ENCODE assay signal across 21 cellular contexts in the genomic region with DNA sequence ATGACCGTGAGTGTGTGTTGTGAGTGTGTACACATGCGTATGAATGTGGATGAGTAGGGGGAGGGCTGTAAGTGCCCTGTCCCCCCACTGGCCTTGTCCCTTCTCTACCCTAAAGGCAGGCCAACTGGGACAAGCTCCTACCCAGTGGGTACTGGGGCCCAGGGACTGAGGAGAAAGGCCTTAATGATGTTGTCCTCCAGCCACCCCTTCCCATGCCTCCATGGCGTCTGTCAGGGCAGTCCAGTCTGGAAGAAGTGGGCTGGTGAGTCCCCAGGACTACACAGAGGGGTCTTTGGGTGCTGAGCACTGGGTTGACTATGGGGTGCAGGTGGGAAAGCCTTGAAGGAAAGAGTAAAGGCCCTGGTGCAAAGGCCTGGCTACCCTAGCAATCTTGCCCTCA. TPM values are rescaled to one million over a fixed set of nuclear protein-coding genes. Genes with fewer than 3 reads are reported as not detected.
A peak's percentile ranks its signal among the peaks of the same experiment; 100 is the strongest.
DNase-seq lines count a peak whose midpoint lies in the region; ATAC-seq, FAIRE-seq and TF ChIP-seq lines count a peak whose summit lies in the region.
"Had no signal": no experiment of that assay in that cellular context is flagged by ENCODE, and none has a peak within 500 bp of the region (broad histone marks: within the 10 kb centered on the region; RNA-seq: fewer than 3 reads in every experiment).

No MANE protein-coding gene starts in this region.

- no peak overlapping the region; the same call in 1 of the 2 replicates for H2AFZ ChIP-seq in OCI-LY7 (ENCODE audit: low read length)

- H3K4me3 ChIP-seq in HEK293 (ENCODE audit: low read depth, low read length) (no peak overlapping the region), OCI-LY7 (ENCODE audit: low read depth, low read length, poor library complexity, severe bottlenecking) (peak overlapping the region; percentile 78), kidney (ENCODE audit: low read length in 2 of 2) (no peak overlapping the region)
- H3K4me3 ChIP-seq: A549, SJCRH30 had no signal

- no peaks in the 10 kb centered on the region for H3K4me1 ChIP-seq in HEK293 (ENCODE audit: control insufficient read depth, insufficient read depth, low read length)
- H3K4me1 ChIP-seq in OCI-LY7 (ENCODE audit: insufficient read depth, low read length, poor library complexity, severe bottlenecking): peaks cover 31% of the 10 kb centered on the region
- peaks cover 0 to 4% of the 10 kb centered on the region in 2 donors for H3K4me1 ChIP-seq in kidney (ENCODE audit: control insufficient read depth in 1 of 2, insufficient read depth in 1 of 2, low read depth in 1 of 2, low read length in 2 of 2)
- H3K4me1 ChIP-seq: A549, SJCRH30 had no signal

- TF ChIP-seq CTCF in HEK293 (tag by site-specific recombination; IDR thresholded peaks at IDR 0.05): no peak
- no peak for TF ChIP-seq CTCF in OCI-LY7 (conservative IDR thresholded peaks at IDR 0.05; ENCODE audit: low read length)
- TF ChIP-seq CTCF in kidney (IDR thresholded peaks at IDR 0.05; ENCODE audit: borderline replicate concordance, extremely low read depth, insufficient read depth): no peak
- TF ChIP-seq CTCF in omental fat pad (IDR thresholded peaks at IDR 0.05): no peak

- H4K20me1 ChIP-seq in OCI-LY7 (ENCODE audit: insufficient read depth, low read length): no peaks in the 10 kb centered on the region

- no peak overlapping the region for H3K9ac ChIP-seq in kidney (ENCODE audit: low read length in 2 of 2)

- H3K4me2 ChIP-seq in OCI-LY7 (ENCODE audit: low read length): peak overlapping the region; percentile 84
- H3K4me2 ChIP-seq: A549 had no signal

- no peak for FAIRE-seq in kidney (lab: Jason Lieb, UNC)
- FAIRE-seq: A549 had no signal

- BruUV-seq in OCI-LY7 (replicated peaks; lab: Mats Ljungman, UMichigan): no TSS peak

- CTCF ChIA-PET in HEK293 (lab: Yijun Ruan, JAX) (interaction anchor here (1.4 to 7.8 kb wide), 5 partner anchors 8 to 315 kb away, joined by 5 to 226 read pairs (median 13); no protein-coding TSS in a partner anchor), OCI-LY7 (lab: Charles Lee; ENCODE audit: unreplicated experiment) (no interaction called here)

- intact Hi-C loops in OCI-LY7 (cut with micrococcal nuclease; ENCODE audit: unreplicated experiment): no loop called here
- intact Hi-C loops in kidney (cut with DNase I): no loop called here

- DNase-seq in OCI-LY7 (ENCODE audit: low spot score): no peak
- peak; percentile 23 for DNase-seq in kidney
- peak; percentile 7 for DNase-seq in omental fat pad (ENCODE audit: low spot score)
- no peak for DNase-seq in T1000 (lab: John Stamatoyannopoulos, UW)
- no peak for DNase-seq in DMS153 (lab: John Stamatoyannopoulos, UW)
- DNase-seq: CD4-positive, CD25-positive, alpha-beta regulatory T cell; DMS79 treated with DMSO at 0.1 percent for 48 hours; HFFc6; KG1; NCI-H1092 treated with DMSO at 0.1 percent for 48 hours; NCI-H1436 treated with DMSO at 0.1 percent for 48 hours; NCI-H1930; NCI-H748 treated with DMSO at 0.1 percent for 48 hours; SJCRH30 had no signal

- POLR2A ChIA-PET in HEK293 (lab: Yijun Ruan, JAX) (no interaction called here), OCI-LY7 (lab: Charles Lee) (no interaction called here)

- H3K36me3 ChIP-seq in HEK293 (ENCODE audit: control insufficient read depth in 2 of 2, insufficient read depth in 1 of 2, low read length in 2 of 2) (no peaks in the 10 kb centered on the region), OCI-LY7 (ENCODE audit: insufficient read depth, low read length) (peaks cover 6% of the 10 kb centered on the region; the same call in 1 of the 2 replicates), kidney (ENCODE audit: control insufficient read depth in 1 of 2, insufficient read depth in 2 of 2, low read length in 2 of 2) (no peaks in the 10 kb centered on the region)
- H3K36me3 ChIP-seq: SJCRH30 had no signal

- H3K27ac ChIP-seq in HEK293 (ENCODE audit: extremely low read depth, low read depth, low read length) (no peak overlapping the region), OCI-LY7 (ENCODE audit: low read depth, low read length, poor library complexity, severe bottlenecking) (no peak overlapping the region), kidney (ENCODE audit: low read depth in 2 of 2, low read length in 2 of 2) (no peak overlapping the region)
- H3K27ac ChIP-seq: A549, HL-60, SJCRH30 had no signal

- H3K9me2 ChIP-seq in OCI-LY7 (ENCODE audit: insufficient read depth, low read length): no peaks in the 10 kb centered on the region

- H3K79me2 ChIP-seq in OCI-LY7 (ENCODE audit: insufficient read depth, low read depth, low read length): peaks cover 14% of the 10 kb centered on the region; the same call in 1 of the 2 replicates

- ATAC-seq in omental fat pad (ENCODE audit: low FRiP score) (no peak), GM18868 (IDR thresholded peaks at IDR 0.05; ENCODE audit: unreplicated experiment) (no peak), HG03280 (IDR thresholded peaks at IDR 0.05; ENCODE audit: unreplicated experiment) (no peak)
- ATAC-seq: A549 had no signal

- H3K9me3 ChIP-seq in HEK293 (ENCODE audit: control insufficient read depth, insufficient read depth, low read depth, low read length) (no peaks in the 10 kb centered on the region), OCI-LY7 (ENCODE audit: low read length) (no peaks in the 10 kb centered on the region), kidney (ENCODE audit: control insufficient read depth in 1 of 2, low read length in 2 of 2) (no peaks in the 10 kb centered on the region)
- H3K9me3 ChIP-seq: A549, SJCRH30 had no signal

TF ChIP-seq in HEK293, 187 proteins besides CTCF, POLR2A, EP300 and RAD21:
- no peak for TF ChIP-seq ZBTB8A (tag by site-specific recombination; IDR thresholded peaks at IDR 0.05)
- no peak for TF ChIP-seq ZNF626 (tag by site-specific recombination; IDR thresholded peaks at IDR 0.05)
- TF ChIP-seq ZNF529 (tag by site-specific recombination; IDR thresholded peaks at IDR 0.05; ENCODE audit: insufficient replicate concordance): no peak
- TF ChIP-seq ZIC2 (tag by site-specific recombination; IDR thresholded peaks at IDR 0.05): no peak
- 0 out of 2 replicates have a peak, but pooled peaks have one; percentile 25 for TF ChIP-seq ZFP41 (tag by site-specific recombination; IDR thresholded peaks at IDR 0.05; ENCODE audit: borderline replicate concordance)
- no peak for TF ChIP-seq ZNF302 (tag by site-specific recombination; IDR thresholded peaks at IDR 0.05; ENCODE audit: low read depth)
- no peak for TF ChIP-seq ZNF335 (tag by site-specific recombination; conservative IDR thresholded peaks at IDR 0.05)
TF ChIP-seq in HEK293: peak in this region for 1.

RNA-seq across cellular contexts. Expression of gene CORO2B, which starts 16.9 kb away (rescaled TPM):
- 11.3 and 12.5 TPM in 2 replicates for total RNA-seq in OCI-LY7 (2014; rRNA removed; shearing (Covaris generic))
- total RNA-seq in OCI-LY7 (2022): 7.4 and 10.5 TPM in 2 replicates
- 7.9 TPM for total RNA-seq in kidney
- 9.0 TPM for polyA plus RNA-seq in kidney (ENCODE audit: insufficient read depth, low read depth, low replicate concordance)
- total RNA-seq in omental fat pad: 10 to 100 TPM in 3 of 4 donors, 1 to 10 TPM in 1; 4.7 to 18.8 (median 13.7) TPM
- total RNA-seq: CD4-positive, CD25-positive, alpha-beta regulatory T cell; HT-29; NCI-H460; SJCRH30 had no signal
- polyA plus RNA-seq: CD4-positive, CD25-positive, alpha-beta regulatory T cell had no signal

Comparison
In these comparisons a context has a peak if more than half of its experiments do, and no peak if none do; other contexts are left out.
1. DNase-seq: peak in kidney (single experiment) and omental fat pad (single experiment); none in OCI-LY7 (single experiment), T1000 (single experiment) and DMS153 (single experiment).